In the genomic region with DNA sequence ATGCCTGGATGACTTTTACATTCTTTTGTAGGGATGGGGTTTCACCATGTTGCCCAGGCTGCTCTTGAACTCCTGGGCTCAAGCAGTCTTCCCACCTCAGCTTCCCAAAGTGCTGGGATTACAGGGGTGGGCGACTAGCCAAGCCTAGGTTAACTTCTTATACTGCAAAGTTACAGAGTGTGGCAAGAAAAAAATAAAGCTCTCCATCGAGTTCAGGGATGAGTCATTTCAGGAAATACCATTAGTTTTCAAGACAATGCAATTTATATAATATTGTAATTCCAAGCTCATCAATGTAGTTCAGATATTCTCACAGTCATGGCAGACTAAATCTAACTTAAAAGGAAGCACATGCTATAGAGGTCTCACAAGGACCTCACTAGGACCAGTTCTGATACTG, we compare ENCODE assay signal across 18 cellular contexts. TPM values are rescaled to one million over a fixed set of nuclear protein-coding genes. Genes with fewer than 3 reads are reported as not detected.
DNase-seq lines count a peak whose midpoint lies in the region; ATAC-seq and TF ChIP-seq lines count a peak whose summit lies in the region.
"Had no signal": no experiment of that assay in that cellular context is flagged by ENCODE, and none has a peak within 500 bp of the region (broad histone marks: within the 10 kb centered on the region; RNA-seq: fewer than 3 reads in every experiment).

No MANE protein-coding gene starts in this region.

- intact Hi-C loops in mammary epithelial cell (cut with micrococcal nuclease) = no loop called here

- BruUV-seq in mammary epithelial cell (replicated peaks; lab: Mats Ljungman, UMichigan) = no TSS peak

- CTCF ChIA-PET in mammary epithelial cell (lab: Charles Lee; ENCODE audit: low non-redundant PET) = interaction anchor here (0.5 kb wide), 1 partner anchor 262 kb away, joined by 17 read pairs; no protein-coding TSS in a partner anchor

- H3K27ac ChIP-seq in mammary epithelial cell (ENCODE audit: insufficient read depth, low read depth, low read length) = no peak overlapping the region
- H3K27ac ChIP-seq: PC-9, SJSA1 had no signal

- no peaks in the 10 kb centered on the region for H3K4me1 ChIP-seq in mammary epithelial cell (ENCODE audit: insufficient read depth, low read length)
- H3K4me1 ChIP-seq: SJSA1 had no signal

- TF ChIP-seq CTCF in mammary epithelial cell (conservative IDR thresholded peaks at IDR 0.05 in 1 of 2, IDR thresholded peaks at IDR 0.05 in 1 of 2; ENCODE audit: extremely low read depth in 1 of 2, insufficient read depth in 1 of 2, low read depth in 1 of 2, low read length in 2 of 2) = no peak

- in situ Hi-C loops in mammary epithelial cell (cut with MboI; ENCODE audit: low sequenced_read_pairs in 2 of 2) = no loop called here

- no peaks in the 10 kb centered on the region for H3K36me3 ChIP-seq in mammary epithelial cell (ENCODE audit: insufficient read depth, low read length)
- H3K36me3 ChIP-seq: SJSA1 had no signal

- no peaks in the 10 kb centered on the region for H3K79me2 ChIP-seq in mammary epithelial cell (ENCODE audit: insufficient read depth, low read length)

- peaks cover 5% of the 10 kb centered on the region for H3K27me3 ChIP-seq in mammary epithelial cell (ENCODE audit: insufficient read depth, low read length)

- H3K9me3 ChIP-seq in mammary epithelial cell (replicated peaks; ENCODE audit: insufficient read depth, low read length) = peaks cover 9% of the 10 kb centered on the region

- no peak for ATAC-seq in GM21390 (IDR thresholded peaks at IDR 0.05; ENCODE audit: unreplicated experiment)
- ATAC-seq in activated CD4-positive, CD25-positive, alpha-beta regulatory T cell treated with anti-CD3 and anti-CD28 coated beads, Interleukin-2, amount 50 U/mL, for 24 hours = no peak

- no peak overlapping the region for H2AFZ ChIP-seq in mammary epithelial cell (ENCODE audit: low read depth, low read length)
- H2AFZ ChIP-seq: PC-9 had no signal

- H3K4me2 ChIP-seq in mammary epithelial cell (ENCODE audit: insufficient read depth, low read depth, low read length) = peak overlapping the region; percentile 10
- H3K4me2 ChIP-seq: PC-9 had no signal

- DNase-seq in ELR (ENCODE audit: low read depth) (peak; percentile 10), mammary epithelial cell (peak; percentile 33), fibroblast of peridontal ligament (ENCODE audit: extremely low read depth) (peak; percentile 1), non-pigmented ciliary epithelial cell (ENCODE audit: low read depth) (peak; percentile 4), MV-4-11 (lab: John Stamatoyannopoulos, UW) (no peak)
- no peak for DNase-seq in effector CD4-positive, alpha-beta T cell
- DNase-seq: ACHN, AML-193, DMS53, HCEC 1CT, NCI-H1417 treated with DMSO at 0.1 percent for 48 hours, NCI-H2029, NCI-H82, PC-9 had no signal

- H3K9ac ChIP-seq in mammary epithelial cell (ENCODE audit: insufficient read depth, low read length) = no peak overlapping the region

- no peaks in the 10 kb centered on the region for H4K20me1 ChIP-seq in mammary epithelial cell (ENCODE audit: insufficient read depth, low read length)

- 36% methylated on average over 2 of the region's 2 CpGs for WGBS in mammary epithelial cell (ENCODE audit: low coverage, missing lambda C conversion rate)

- no peak overlapping the region for H3K4me3 ChIP-seq in mammary epithelial cell (replicated peaks in 1 of 3; ENCODE audit: insufficient read depth in 1 of 3, low read depth in 2 of 3, low read length in 3 of 3)
- H3K4me3 ChIP-seq: PC-9, SJSA1 had no signal

- dilution Hi-C loops in mammary epithelial cell (cut with HindIII; ENCODE audit: low sequenced_read_pairs) = no loop called here

RNA-seq across cellular contexts. Expression of a gene that starts 11.5 kb away (rescaled TPM):
- not detected for total RNA-seq in mammary epithelial cell
- 0.01 TPM for polyA plus RNA-seq in mammary epithelial cell
- not detected for polyA minus RNA-seq in mammary epithelial cell
- total RNA-seq: NCI-H460, SJSA1 had no signal

RNA-seq across cellular contexts. Expression of a gene that starts 49.5 kb away (rescaled TPM):
- total RNA-seq in mammary epithelial cell = 10 to 100 TPM in 1 of 2 donors, 1 to 10 TPM in 1; 6.8 to 27.2 TPM
- 14.7 TPM for polyA plus RNA-seq in mammary epithelial cell
- polyA minus RNA-seq in mammary epithelial cell = 8.3 TPM

Comparison
In these comparisons a context has a peak if more than half of its experiments do, and no peak if none do; other contexts are left out.
1. DNase-seq: peak in ELR (single experiment), mammary epithelial cell (single experiment), fibroblast of peridontal ligament (single experiment) and non-pigmented ciliary epithelial cell (single experiment); none in MV-4-11 (single experiment) and effector CD4-positive, alpha-beta T cell (single experiment).